In the genomic region with DNA sequence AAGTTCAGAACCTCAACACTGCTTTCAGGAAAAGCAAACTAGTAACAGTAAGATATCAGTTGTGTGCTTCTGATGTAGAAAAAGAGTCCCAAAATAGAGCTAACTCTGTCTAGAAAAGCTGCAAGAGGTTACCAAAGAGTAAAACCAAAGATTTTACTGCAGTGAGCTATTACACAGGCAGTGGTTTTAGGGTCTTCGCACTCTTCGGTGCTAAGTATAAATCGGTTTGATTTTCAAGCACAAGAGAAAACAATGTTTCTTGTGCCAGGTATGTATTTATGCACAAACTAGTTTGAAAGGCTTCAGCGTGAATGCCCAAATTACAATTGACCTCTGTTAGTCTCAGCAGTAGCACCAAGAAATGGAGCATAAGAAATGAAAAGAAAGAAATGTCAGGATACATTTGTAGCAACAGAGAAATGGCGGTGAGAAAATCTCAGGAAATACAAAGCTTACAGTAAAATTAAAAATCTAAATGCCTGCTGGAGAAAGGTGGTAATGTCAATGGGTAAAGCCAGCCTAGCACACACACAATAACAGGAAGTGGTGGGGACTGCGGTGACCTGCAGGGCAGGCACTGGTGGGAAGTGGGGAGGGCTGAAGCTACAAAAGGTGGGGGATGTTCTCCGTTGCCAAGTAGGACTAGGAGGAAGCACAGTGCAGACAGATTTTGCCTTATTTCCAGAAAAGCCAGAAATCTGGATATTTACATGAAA, we compare ENCODE assay signal across 9 cellular contexts. TPM values are rescaled to one million over a fixed set of nuclear protein-coding genes. Genes with fewer than 3 reads are reported as not detected.
DNase-seq lines count a peak whose midpoint lies in the region; ATAC-seq and TF ChIP-seq lines count a peak whose summit lies in the region.
"Had no signal": no experiment of that assay in that cellular context is flagged by ENCODE, and none has a peak within 500 bp of the region (broad histone marks: within the 10 kb centered on the region; RNA-seq: fewer than 3 reads in every experiment).

No MANE protein-coding gene starts in this region.

- peaks cover 9% of the 10 kb centered on the region for H3K9me3 Mint-ChIP-seq in activated naive CD8-positive, alpha-beta T cell (ENCODE audit: low read depth)
- no peaks in the 10 kb centered on the region for H3K9me3 Mint-ChIP-seq in osteocyte (ENCODE audit: unreplicated experiment)

- no peaks in the 10 kb centered on the region for H3K79me2 ChIP-seq in mesendoderm (ENCODE audit: control insufficient read depth, insufficient read depth, low read length)

- no peak overlapping the region for H3K4ac ChIP-seq in mesendoderm (ENCODE audit: low read depth, low read length)

- H3K27ac ChIP-seq in mesendoderm (ENCODE audit: low read depth, low read length) (peak overlapping the region; percentile 57), thyroid gland (no peak overlapping the region)
- H3K27ac ChIP-seq: C4-2B had no signal

- H4K5ac ChIP-seq in mesendoderm (ENCODE audit: low read length) = peak overlapping the region; percentile 59

- WGBS in mesendoderm (ENCODE audit: extremely low coverage, insufficient coverage, low lambda C conversion rate) = no CpG with 5 or more reads among the region's 7 CpGs
- WGBS in thyroid gland, 2 donors = 62 to 63% methylated on average over 7 of the region's 7 CpGs

- H3K9ac ChIP-seq in mesendoderm (ENCODE audit: low read length) = no peak overlapping the region

- H3K4me2 ChIP-seq in mesendoderm (ENCODE audit: low read length) = no peak overlapping the region

- peak overlapping the region; percentile 76 for H3K4me3 Mint-ChIP-seq in activated naive CD8-positive, alpha-beta T cell
- H3K4me3 Mint-ChIP-seq in osteocyte (ENCODE audit: unreplicated experiment) = no peak overlapping the region

- peaks cover 86% of the 10 kb centered on the region for H3K4me1 Mint-ChIP-seq in activated naive CD8-positive, alpha-beta T cell (ENCODE audit: low read depth)
- H3K4me1 Mint-ChIP-seq in osteocyte (ENCODE audit: unreplicated experiment) = peaks cover 28% of the 10 kb centered on the region

- ATAC-seq in Right ventricle myocardium superior (ENCODE audit: poor library complexity) = no peak
- peak; percentile 99 for ATAC-seq in HG03342 (IDR thresholded peaks at IDR 0.05; ENCODE audit: unreplicated experiment)

- DNase-seq in Right ventricle myocardium superior (peak; percentile 54), cardiac septum (ENCODE audit: low spot score) (no peak), T follicular helper cell (ENCODE audit: low read depth) (peak; percentile 89), mesendoderm (peak; percentile 88), thyroid gland (peak; percentile 20 to 35), osteocyte (ENCODE audit: extremely low spot score, unreplicated experiment) (no peak)

- no peak overlapping the region for H2AK5ac ChIP-seq in mesendoderm (ENCODE audit: low read length)

- H3K9me3 ChIP-seq in thyroid gland = no peaks in the 10 kb centered on the region

- H2BK120ac ChIP-seq in mesendoderm (ENCODE audit: low read depth, low read length) = peak overlapping the region; percentile 61

- H3K36me3 Mint-ChIP-seq in activated naive CD8-positive, alpha-beta T cell = peaks cover 10% of the 10 kb centered on the region
- H3K36me3 Mint-ChIP-seq in osteocyte (ENCODE audit: unreplicated experiment) = no peaks in the 10 kb centered on the region

- H3K4me1 ChIP-seq in mesendoderm (ENCODE audit: control insufficient read depth, low read depth, low read length) = peaks cover 2% of the 10 kb centered on the region
- peaks cover 1 to 14% of the 10 kb centered on the region in 2 donors for H3K4me1 ChIP-seq in thyroid gland

- peak overlapping the region; percentile 98 for H2BK15ac ChIP-seq in mesendoderm (replicated peaks; ENCODE audit: low read depth)

- H3K27ac Mint-ChIP-seq in activated naive CD8-positive, alpha-beta T cell = peak overlapping the region; percentile 82
- H3K27ac Mint-ChIP-seq in osteocyte (ENCODE audit: unreplicated experiment) = no peak overlapping the region

- H3K4me3 ChIP-seq in mesendoderm (ENCODE audit: low read length) (no peak overlapping the region), thyroid gland (replicated peaks in 1 of 3) (no peak overlapping the region)

- H3K36me3 ChIP-seq in mesendoderm (ENCODE audit: control insufficient read depth, insufficient read depth, low read length) = no peaks in the 10 kb centered on the region
- H3K36me3 ChIP-seq in thyroid gland = no peaks in the 10 kb centered on the region

- H3K23ac ChIP-seq in mesendoderm (ENCODE audit: low read length) = no peak overlapping the region

- no peak overlapping the region for H3K18ac ChIP-seq in mesendoderm (ENCODE audit: low read length)

- peak in 1 of 6 experiments; percentile 21 for TF ChIP-seq CTCF in thyroid gland (IDR thresholded peaks at IDR 0.05)
- TF ChIP-seq CTCF in osteocyte (IDR thresholded peaks at IDR 0.05) = no peak

- no peaks in the 10 kb centered on the region for H3K27me3 Mint-ChIP-seq in activated naive CD8-positive, alpha-beta T cell
- no peaks in the 10 kb centered on the region for H3K27me3 Mint-ChIP-seq in osteocyte (ENCODE audit: unreplicated experiment)

- no peak overlapping the region for H4K8ac ChIP-seq in mesendoderm (ENCODE audit: low read depth, low read length)

- no peak overlapping the region for H2BK5ac ChIP-seq in mesendoderm (ENCODE audit: low read length)

- intact Hi-C loops in Right ventricle myocardium superior (cut with DNase I) = no loop called here
- intact Hi-C loops in cardiac septum (cut with DNase I) = no loop called here
- intact Hi-C loops in thyroid gland (cut with DNase I) = no loop called here

- TF ChIP-seq POLR2A in thyroid gland (IDR thresholded peaks at IDR 0.05) = no peak

- H3K79me1 ChIP-seq in mesendoderm (ENCODE audit: low read length) = no peaks in the 10 kb centered on the region

- H3K27me3 ChIP-seq in mesendoderm (ENCODE audit: insufficient read depth, low read length, poor library complexity) (no peaks in the 10 kb centered on the region), thyroid gland (no peaks in the 10 kb centered on the region)

- H3K56ac ChIP-seq in mesendoderm (ENCODE audit: low read length) = peak overlapping the region; percentile 54

RNA-seq across cellular contexts. Expression of gene DYRK2, which starts 18.0 kb away (rescaled TPM):
- total RNA-seq in Right ventricle myocardium superior (45.8 TPM), cardiac septum (56.0 TPM), thyroid gland (10 to 100 TPM; 17.2 to 41.9 (median 19.6) TPM), osteocyte (24.7 and 28.9 TPM in 2 replicates)
- polyA plus RNA-seq in mesendoderm (2013, experiment 1 of 2) = 17.7 TPM
- 18.5 TPM for polyA plus RNA-seq in mesendoderm (2013, experiment 2 of 2)

Comparison
In these comparisons a context has a peak if more than half of its experiments do, and no peak if none do; other contexts are left out.
1. DNase-seq: peak in Right ventricle myocardium superior (single experiment), T follicular helper cell (single experiment), mesendoderm (single experiment) and thyroid gland (2 of 2); none in cardiac septum (single experiment) and osteocyte (single experiment).